Comparison of ENCODE assay signal across 14 cellular contexts in the genomic region with DNA sequence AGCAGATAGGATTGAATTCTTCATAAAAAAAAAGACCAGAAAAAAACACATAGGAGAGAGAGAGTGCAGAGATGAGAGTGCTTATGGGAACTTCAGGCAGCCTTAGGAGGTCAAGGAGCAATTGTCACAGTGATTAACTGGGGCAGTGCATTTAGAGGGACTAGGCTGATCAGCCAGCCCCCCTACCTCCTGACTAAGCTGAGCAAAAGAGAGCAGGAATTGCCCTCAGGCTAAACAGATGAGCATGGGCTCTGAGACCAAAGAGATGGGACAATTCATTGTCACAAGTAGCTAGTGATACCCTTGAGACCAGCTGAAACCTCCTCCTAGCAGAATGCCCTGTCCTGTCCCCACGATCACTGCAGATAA.
DNase-seq lines count a peak whose midpoint lies in the region; ATAC-seq and TF ChIP-seq lines count a peak whose summit lies in the region.
"Had no signal": no experiment of that assay in that cellular context is flagged by ENCODE, and none has a peak within 500 bp of the region (broad histone marks: within the 10 kb centered on the region; RNA-seq: fewer than 3 reads in every experiment).

No MANE protein-coding gene starts in this region.

- peak overlapping the region; percentile 25 to 64 for H3K27ac Mint-ChIP-seq in T-cell
- H3K27ac Mint-ChIP-seq in T-helper 2 cell treated with Interferon-gamma antibody and Interleukin-4, amounts not matched to agents 5 μg/mL and 100 μg/mL, for 36 hours, result no peak overlapping the region

- DNase-seq in EH (ENCODE audit: low read depth), result peak; percentile 39
- peak; percentile 76 for DNase-seq in NCI-H146 (lab: John Stamatoyannopoulos, UW)
- DNase-seq in T-cell, result no peak
- no peak for DNase-seq in testis
- DNase-seq in SW 1271 (lab: John Stamatoyannopoulos, UW), result no peak
- DNase-seq in T-helper 2 cell treated with Interferon-gamma antibody and Interleukin-4, amounts not matched to agents 5 μg/mL and 100 μg/mL, for 36 hours (ENCODE audit: low spot score), result no peak
- DNase-seq: GDM1; left ventricle myocardium inferior; NCI-H1436; stimulated activated naive CD4-positive, alpha-beta T cell had no signal

- TF ChIP-seq POLR2A in testis (IDR thresholded peaks at IDR 0.05), result no peak

- H3K4me3 Mint-ChIP-seq in T-cell, result peak overlapping the region in 1 of 3 donors; percentile 48
- H3K4me3 Mint-ChIP-seq in T-helper 2 cell treated with Interferon-gamma antibody and Interleukin-4, amounts not matched to agents 5 μg/mL and 100 μg/mL, for 36 hours, result no peak overlapping the region
- H3K4me3 Mint-ChIP-seq: nephron had no signal

- H3K36me3 Mint-ChIP-seq in T-cell, result peaks cover 10% of the 10 kb centered on the region
- H3K36me3 Mint-ChIP-seq in T-helper 2 cell treated with Interferon-gamma antibody and Interleukin-4, amounts not matched to agents 5 μg/mL and 100 μg/mL, for 36 hours (ENCODE audit: low read depth), result peaks cover 5% of the 10 kb centered on the region

- H3K9me3 Mint-ChIP-seq in T-cell, result peaks cover 4 to 6% (median 5%) of the 10 kb centered on the region in 3 donors
- H3K9me3 Mint-ChIP-seq in T-helper 2 cell treated with Interferon-gamma antibody and Interleukin-4, amounts not matched to agents 5 μg/mL and 100 μg/mL, for 36 hours, result peaks cover 7% of the 10 kb centered on the region

- H3K27me3 ChIP-seq in testis, result no peaks in the 10 kb centered on the region

- WGBS in mesodermal cell (ENCODE audit: insufficient coverage in 2 of 2), 2 experiments, result no CpG with 5 or more reads among the region's 1 CpG
- WGBS in testis, 2 donors, result 72 to 82% methylated on average over 1 of the region's 1 CpG

- H3K4me1 ChIP-seq in mesodermal cell (ENCODE audit: control insufficient read depth, insufficient read depth, low read length, poor library complexity, severe bottlenecking), result peaks cover 10% of the 10 kb centered on the region
- H3K4me1 ChIP-seq in testis, result no peaks in the 10 kb centered on the region

- no peak overlapping the region for H3K4me3 ChIP-seq in mesodermal cell (ENCODE audit: extremely low read depth, insufficient read depth, low read length, poor library complexity, severe bottlenecking)
- H3K4me3 ChIP-seq in testis, result no peak overlapping the region
- H3K4me3 ChIP-seq: left ventricle myocardium inferior had no signal

- H3K9me3 ChIP-seq in mesodermal cell (ENCODE audit: control insufficient read depth, low read length), result no peaks in the 10 kb centered on the region
- H3K9me3 ChIP-seq in testis, result no peaks in the 10 kb centered on the region
- H3K9me3 ChIP-seq: left ventricle myocardium inferior had no signal

- POLR2A ChIA-PET in T-cell (lab: Charles Lee), result interaction anchor here in 1 of 2 donors (1.2 kb wide), 1 partner anchor 11 kb away, joined by 3 read pairs; no protein-coding TSS in a partner anchor

- H3K27ac ChIP-seq in mesodermal cell (ENCODE audit: low read depth, low read length, severe bottlenecking), result peak overlapping the region; percentile 62
- no peak overlapping the region for H3K27ac ChIP-seq in testis
- H3K27ac ChIP-seq: C4-2B, left ventricle myocardium inferior, VCaP had no signal

- CTCF ChIA-PET in T-cell (lab: Charles Lee), result no interaction called here

- peaks cover 38 to 50% (median 47%) of the 10 kb centered on the region in 3 donors for H3K4me1 Mint-ChIP-seq in T-cell
- H3K4me1 Mint-ChIP-seq in T-helper 2 cell treated with Interferon-gamma antibody and Interleukin-4, amounts not matched to agents 5 μg/mL and 100 μg/mL, for 36 hours (ENCODE audit: low read depth), result peaks cover 19% of the 10 kb centered on the region

- H3K27me3 Mint-ChIP-seq in T-cell, result no peaks in the 10 kb centered on the region
- H3K27me3 Mint-ChIP-seq in T-helper 2 cell treated with Interferon-gamma antibody and Interleukin-4, amounts not matched to agents 5 μg/mL and 100 μg/mL, for 36 hours (ENCODE audit: low read depth), result no peaks in the 10 kb centered on the region

- no peak for TF ChIP-seq CTCF in testis (IDR thresholded peaks at IDR 0.05)

- H3K36me3 ChIP-seq in mesodermal cell (ENCODE audit: control insufficient read depth, insufficient read depth, low read length) (no peaks in the 10 kb centered on the region), testis (ENCODE audit: low read depth, missing control alignments) (no peaks in the 10 kb centered on the region)
- H3K36me3 ChIP-seq: left ventricle myocardium inferior had no signal

- no peak for ATAC-seq in T-cell (replicated peaks in 1 of 4)

- intact Hi-C loops in testis (cut with DNase I; ENCODE audit: low total_unique reads), result no loop called here

Comparison
In these comparisons a context has a peak if more than half of its experiments do, and no peak if none do; other contexts are left out.
1. DNase-seq: peak in EH (single experiment) and NCI-H146 (single experiment); none in T-cell (0 of 34), testis (single experiment), SW 1271 (0 of 2) and T-helper 2 cell treated with Interferon-gamma antibody and Interleukin-4, amounts not matched to agents 5 μg/mL and 100 μg/mL, for 36 hours (single experiment).